In the genomic region with DNA sequence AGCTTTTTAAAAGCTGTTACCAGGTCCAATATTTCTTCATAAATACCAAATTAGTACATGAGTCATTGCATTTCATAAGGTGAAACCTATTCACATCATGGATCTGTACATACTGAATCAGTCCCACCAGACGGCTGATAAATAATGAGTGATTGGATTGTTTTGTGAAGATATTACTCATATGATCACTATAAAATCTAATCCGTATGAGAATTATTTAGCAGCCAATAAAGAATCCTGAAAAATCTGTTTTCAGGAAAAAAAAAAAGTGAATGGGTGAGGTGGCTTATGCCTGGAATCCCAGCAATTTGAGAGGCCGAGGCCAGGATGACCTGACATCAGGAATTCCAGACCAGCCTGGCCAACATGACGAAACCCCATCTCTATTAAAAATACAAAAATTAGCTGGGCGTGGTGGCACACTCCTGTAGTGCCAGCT, we compare ENCODE assay signal across 12 cellular contexts.
DNase-seq lines count a peak whose midpoint lies in the region; ATAC-seq and TF ChIP-seq lines count a peak whose summit lies in the region.
"Had no signal": no experiment of that assay in that cellular context is flagged by ENCODE, and none has a peak within 500 bp of the region (broad histone marks: within the 10 kb centered on the region; RNA-seq: fewer than 3 reads in every experiment).

No MANE protein-coding gene starts in this region.

- H3K4me3 ChIP-seq in adipocyte (ENCODE audit: low read length) (no peak overlapping the region), thyroid gland (replicated peaks in 1 of 3) (no peak overlapping the region)

- H3K9ac ChIP-seq in adipocyte (ENCODE audit: low read length): no peak overlapping the region

- TF ChIP-seq POLR2A in thyroid gland (IDR thresholded peaks at IDR 0.05): no peak

- no peak for DNase-seq in CD4-positive, alpha-beta T cell
- peak; percentile 82 for DNase-seq in HT1080 (ENCODE audit: low read depth)
- DNase-seq in adipocyte (ENCODE audit: low read depth): peak; percentile 56
- DNase-seq in islet precursor cell: peak; percentile 78
- no peak for DNase-seq in thyroid gland
- no peak for DNase-seq in middle frontal gyrus (ENCODE audit: extremely low spot score, low spot score)
- DNase-seq: NCI-H2029, posterior cingulate gyrus had no signal

- H3K4me1 ChIP-seq in adipocyte (ENCODE audit: control insufficient read depth, insufficient read depth, low read length) (peaks cover 42% of the 10 kb centered on the region), thyroid gland (peaks cover 10 to 13% of the 10 kb centered on the region in 2 donors)

- H3K9me3 Mint-ChIP-seq in CD4-positive, alpha-beta T cell: no peaks in the 10 kb centered on the region
- H3K9me3 Mint-ChIP-seq: dendritic cell treated with granulocyte-macrophage colony-stimulating factor and Interleukin-4, amounts not matched to agents 40 ng/mL and 50 ng/mL, for 4 days had no signal

- POLR2A ChIA-PET in CD4-positive, alpha-beta T cell (lab: Charles Lee): interaction anchor here (0.6 to 6.6 kb wide), 7 partner anchors 10 to 296 kb away, joined by 3 to 116 read pairs (median 11); no protein-coding TSS in a partner anchor

- no peak overlapping the region for H3K4me3 Mint-ChIP-seq in CD4-positive, alpha-beta T cell
- H3K4me3 Mint-ChIP-seq: dendritic cell treated with granulocyte-macrophage colony-stimulating factor and Interleukin-4, amounts not matched to agents 40 ng/mL and 50 ng/mL, for 4 days had no signal

- no peaks in the 10 kb centered on the region for H3K27me3 ChIP-seq in CD4-positive, alpha-beta T cell (ENCODE audit: control insufficient read depth, insufficient read depth, low read length)
- H3K27me3 ChIP-seq in adipocyte (replicated peaks; ENCODE audit: control insufficient read depth, insufficient read depth, low read length): no peaks in the 10 kb centered on the region
- no peaks in the 10 kb centered on the region for H3K27me3 ChIP-seq in thyroid gland

- peaks cover 71% of the 10 kb centered on the region for H3K4me1 Mint-ChIP-seq in CD4-positive, alpha-beta T cell (ENCODE audit: low read depth)

- H3K36me3 ChIP-seq in adipocyte (ENCODE audit: control insufficient read depth, insufficient read depth, low read length, severe bottlenecking) (no peaks in the 10 kb centered on the region), thyroid gland (no peaks in the 10 kb centered on the region)

- H3K27me3 Mint-ChIP-seq in CD4-positive, alpha-beta T cell: no peaks in the 10 kb centered on the region
- H3K27me3 Mint-ChIP-seq: dendritic cell treated with granulocyte-macrophage colony-stimulating factor and Interleukin-4, amounts not matched to agents 40 ng/mL and 50 ng/mL, for 4 days had no signal

- H3K27ac ChIP-seq in CD4-positive, alpha-beta T cell (ENCODE audit: low read depth, low read length): no peak overlapping the region
- H3K27ac ChIP-seq in thyroid gland: no peak overlapping the region

- H3K27ac Mint-ChIP-seq in CD4-positive, alpha-beta T cell: peak overlapping the region; percentile 96
- H3K27ac Mint-ChIP-seq: dendritic cell treated with granulocyte-macrophage colony-stimulating factor and Interleukin-4, amounts not matched to agents 40 ng/mL and 50 ng/mL, for 4 days had no signal

- intact Hi-C loops in CD4-positive, alpha-beta T cell (cut with DNase I, micrococcal nuclease): no loop called here
- intact Hi-C loops in thyroid gland (cut with DNase I): no loop called here

- peaks cover 9% of the 10 kb centered on the region for H3K36me3 Mint-ChIP-seq in CD4-positive, alpha-beta T cell (ENCODE audit: low read depth)

- CTCF ChIA-PET in CD4-positive, alpha-beta T cell (lab: Charles Lee): interaction anchor here (1.1 to 1.8 kb wide), 5 partner anchors 10 to 145 kb away, joined by 3 to 7 read pairs (median 4); no protein-coding TSS in a partner anchor

- TF ChIP-seq CTCF in CD4-positive, alpha-beta T cell (IDR thresholded peaks at IDR 0.05): no peak
- no peak for TF ChIP-seq CTCF in thyroid gland (IDR thresholded peaks at IDR 0.05)

- no peaks in the 10 kb centered on the region for H3K9me3 ChIP-seq in CD4-positive, alpha-beta T cell (ENCODE audit: control insufficient read depth, low read length)
- no peaks in the 10 kb centered on the region for H3K9me3 ChIP-seq in adipocyte (ENCODE audit: control insufficient read depth, low read length)
- H3K9me3 ChIP-seq in thyroid gland: no peaks in the 10 kb centered on the region

- WGBS in thyroid gland, 2 donors: 93 to 97% methylated on average over 5 of the region's 5 CpGs

- no peak for ATAC-seq in CD4-positive, alpha-beta T cell (ENCODE audit: poor library complexity)
- ATAC-seq in GM21619 (IDR thresholded peaks at IDR 0.05; ENCODE audit: unreplicated experiment): no peak
- ATAC-seq in GM18517 (IDR thresholded peaks at IDR 0.05; ENCODE audit: unreplicated experiment): no peak
- ATAC-seq: Right ventricle myocardium inferior had no signal

Comparison
In these comparisons a context has a peak if more than half of its experiments do, and no peak if none do; other contexts are left out.
1. DNase-seq: peak in HT1080 (single experiment), adipocyte (single experiment) and islet precursor cell (single experiment); none in CD4-positive, alpha-beta T cell (0 of 10), thyroid gland (0 of 2) and middle frontal gyrus (single experiment).